In the genomic region with DNA sequence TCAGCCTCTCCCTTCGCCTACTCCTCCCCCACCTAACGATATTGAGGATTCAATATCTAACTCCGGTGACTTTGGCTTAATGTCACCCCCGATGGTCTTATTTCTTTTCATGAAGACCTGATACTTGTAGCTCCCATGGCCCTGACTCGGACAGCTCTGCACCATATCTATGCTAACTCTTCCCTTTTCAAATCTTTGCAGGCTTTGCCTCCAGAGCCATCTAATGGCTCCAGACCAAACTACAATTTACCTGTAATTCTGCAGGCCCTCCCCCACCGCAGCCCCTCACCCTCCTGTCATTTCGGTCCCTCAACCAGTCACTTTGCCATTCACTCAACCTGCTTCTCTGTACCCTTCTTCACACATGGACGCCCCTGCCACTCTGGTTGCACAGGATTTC, we compare ENCODE assay signal across 1 cellular context.
TF ChIP-seq lines count a peak whose summit lies in the region.

No MANE protein-coding gene starts in this region.

TF ChIP-seq in A549, 52 proteins besides CTCF, POLR2A, EP300 and RAD21:
- TF ChIP-seq NR3C1 (IDR thresholded peaks at IDR 0.05), result no peak
- TF ChIP-seq ZNF302 (CRISPR knock-in tag; IDR thresholded peaks at IDR 0.05), result no peak
- TF ChIP-seq KDM5A (IDR thresholded peaks at IDR 0.05), result no peak
- no peak for TF ChIP-seq CBX2 (IDR thresholded peaks at IDR 0.05; ENCODE audit: borderline replicate concordance, low read depth)
- TF ChIP-seq, protein P1, sequence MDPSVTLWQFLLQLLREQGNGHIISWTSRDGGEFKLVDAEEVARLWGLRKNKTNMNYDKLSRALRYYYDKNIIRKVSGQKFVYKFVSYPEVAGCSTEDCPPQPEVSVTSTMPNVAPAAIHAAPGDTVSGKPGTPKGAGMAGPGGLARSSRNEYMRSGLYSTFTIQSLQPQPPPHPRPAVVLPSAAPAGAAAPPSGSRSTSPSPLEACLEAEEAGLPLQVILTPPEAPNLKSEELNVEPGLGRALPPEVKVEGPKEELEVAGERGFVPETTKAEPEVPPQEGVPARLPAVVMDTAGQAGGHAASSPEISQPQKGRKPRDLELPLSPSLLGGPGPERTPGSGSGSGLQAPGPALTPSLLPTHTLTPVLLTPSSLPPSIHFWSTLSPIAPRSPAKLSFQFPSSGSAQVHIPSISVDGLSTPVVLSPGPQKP (IDR thresholded peaks at IDR 0.05; ENCODE audit: low read depth, low read length), result no peak
- TF ChIP-seq USF2 (IDR thresholded peaks at IDR 0.05), result no peak
- no peak for TF ChIP-seq MAZ (IDR thresholded peaks at IDR 0.05; ENCODE audit: borderline replicate concordance, low read depth, low read length)
- no peak for TF ChIP-seq RCOR1 (IDR thresholded peaks at IDR 0.05; ENCODE audit: low read depth, low read length)
- TF ChIP-seq MAFK (IDR thresholded peaks at IDR 0.05; ENCODE audit: partially characterized antibody), result no peak
- no peak for TF ChIP-seq MYC (IDR thresholded peaks at IDR 0.05; ENCODE audit: borderline replicate concordance, low read length)
- no peak for TF ChIP-seq FOSL2 (IDR thresholded peaks at IDR 0.05)
- TF ChIP-seq FOSL2 (CRISPR knock-in tag; IDR thresholded peaks at IDR 0.05), result no peak
- TF ChIP-seq, protein P2, sequence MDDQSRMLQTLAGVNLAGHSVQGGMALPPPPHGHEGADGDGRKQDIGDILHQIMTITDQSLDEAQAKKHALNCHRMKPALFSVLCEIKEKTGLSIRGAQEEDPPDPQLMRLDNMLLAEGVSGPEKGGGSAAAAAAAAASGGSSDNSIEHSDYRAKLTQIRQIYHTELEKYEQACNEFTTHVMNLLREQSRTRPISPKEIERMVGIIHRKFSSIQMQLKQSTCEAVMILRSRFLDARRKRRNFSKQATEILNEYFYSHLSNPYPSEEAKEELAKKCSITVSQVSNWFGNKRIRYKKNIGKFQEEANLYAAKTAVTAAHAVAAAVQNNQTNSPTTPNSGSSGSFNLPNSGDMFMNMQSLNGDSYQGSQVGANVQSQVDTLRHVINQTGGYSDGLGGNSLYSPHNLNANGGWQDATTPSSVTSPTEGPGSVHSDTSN (IDR thresholded peaks at IDR 0.05), result no peak
- TF ChIP-seq CEBPB (IDR thresholded peaks at IDR 0.05), result no peak
- TF ChIP-seq E2F6 (IDR thresholded peaks at IDR 0.05; ENCODE audit: borderline replicate concordance, low read depth), result no peak
TF ChIP-seq in A549: peak in this region for 0.
